9 cellular contexts compared by ENCODE assay signal in genomic region chr5:177350776-177351391, GRCh38. TPM values are rescaled to one million over a fixed set of nuclear protein-coding genes. Genes with fewer than 3 reads are reported as not detected.
DNase-seq lines count a peak whose midpoint lies in the region; ATAC-seq, FAIRE-seq and TF ChIP-seq lines count a peak whose summit lies in the region.
"Had no signal": no experiment of that assay in that cellular context is flagged by ENCODE, and none has a peak within 500 bp of the region (broad histone marks: within the 10 kb centered on the region; RNA-seq: fewer than 3 reads in every experiment).

No MANE protein-coding gene starts in this region.

- in situ Hi-C loops in transverse colon (cut with MboI; ENCODE audit: low pct_ligation_motif_present in 1 of 4, low pct_unique_long_range_greater_than_20kb in 1 of 4, low sequenced_read_pairs in 3 of 4) = no loop called here

- H3K27me3 ChIP-seq in AG04450 (ENCODE audit: control insufficient read depth, insufficient read depth, low read length) (peaks cover 2% of the 10 kb centered on the region), ascending aorta (no peaks in the 10 kb centered on the region), liver (ENCODE audit: control insufficient read depth in 4 of 4, insufficient read depth in 4 of 4, low read length in 3 of 4) (no peaks in the 10 kb centered on the region), transverse colon (no peaks in the 10 kb centered on the region)

- TF ChIP-seq CTCF in AG04450 (IDR thresholded peaks at IDR 0.05; ENCODE audit: low read depth, low read length) (no peak), ascending aorta (IDR thresholded peaks at IDR 0.05) (no peak), liver (IDR thresholded peaks at IDR 0.05; ENCODE audit: low read depth, low read length, missing input control) (no peak), transverse colon (IDR thresholded peaks at IDR 0.05) (no peak)

- no peak for TF ChIP-seq EP300 in transverse colon (IDR thresholded peaks at IDR 0.05; ENCODE audit: low read depth)

- H3K4me3 ChIP-seq in AG04450 (ENCODE audit: low read depth, low read length) (peak overlapping the region; percentile 100), ascending aorta (peak overlapping the region; percentile 68 to 71), liver (ENCODE audit: low read depth in 1 of 3, low read length in 3 of 3) (peak overlapping the region; percentile 75 to 99 (median 93)), transverse colon (peak overlapping the region; percentile 77 to 96 (median 82))

- DNase-seq in AG04450 (ENCODE audit: low read depth, low spot score) (no peak), ascending aorta (ENCODE audit: low spot score in 2 of 2) (no peak), transverse colon (no peak), putamen (ENCODE audit: low spot score) (no peak), H54 (ENCODE audit: insufficient read length, low spot score) (no peak), NCI-H2029 (lab: John Stamatoyannopoulos, UW) (no peak)

- H3K27ac ChIP-seq in AG04450 (ENCODE audit: low read depth, low read length) = peak overlapping the region; percentile 98
- peak overlapping the region; percentile 81 to 94 for H3K27ac ChIP-seq in ascending aorta
- peak overlapping the region; percentile 83 to 96 for H3K27ac ChIP-seq in liver (ENCODE audit: low read depth in 1 of 2, low read length in 2 of 2)
- peak overlapping the region; percentile 92 to 96 (median 94) for H3K27ac ChIP-seq in transverse colon

- H3K4me1 ChIP-seq in ascending aorta = peaks cover 7 to 24% of the 10 kb centered on the region in 2 donors
- H3K4me1 ChIP-seq in liver (ENCODE audit: control insufficient read depth in 4 of 4, insufficient read depth in 4 of 4, low read length in 3 of 4) = peaks cover 19 to 67% (median 55%) of the 10 kb centered on the region in 4 donors
- H3K4me1 ChIP-seq in transverse colon = peaks cover 17 to 37% (median 25%) of the 10 kb centered on the region in 4 donors

- ATAC-seq in HG02759 (IDR thresholded peaks at IDR 0.05; ENCODE audit: unreplicated experiment) = peak; percentile 17

- H3K9me3 ChIP-seq in AG04450 (ENCODE audit: control insufficient read depth, insufficient read depth, low read length) (no peaks in the 10 kb centered on the region), ascending aorta (no peaks in the 10 kb centered on the region), liver (ENCODE audit: control insufficient read depth in 4 of 4, low read length in 3 of 4) (no peaks in the 10 kb centered on the region), transverse colon (no peaks in the 10 kb centered on the region)

- TF ChIP-seq POLR2A in transverse colon (IDR thresholded peaks at IDR 0.05) (no peak), H54 (IDR thresholded peaks at IDR 0.05; ENCODE audit: low read depth, low read length) (no peak)

- intact Hi-C loops in ascending aorta (cut with DNase I) = loop anchor here (1.0 to 2.0 kb wide), 3 partner anchors 15 to 75 kb away; partner anchors contain the start of gene GRK6
- intact Hi-C loops in transverse colon (cut with DNase I; ENCODE audit: low total_unique reads) = no loop called here

- H3K9ac ChIP-seq in liver (ENCODE audit: low read depth in 1 of 2, low read length in 2 of 2) = peak overlapping the region; percentile 84 to 94

- FAIRE-seq in H54 (lab: Jason Lieb, UNC) = no peak

- 9% methylated on average over 19 of the region's 19 CpGs for WGBS in liver
- WGBS in transverse colon (ENCODE audit: low coverage in 1 of 2), 2 donors = 9% methylated on average over 19 of the region's 19 CpGs; no CpG with 5 or more reads in 1 of the 2 donors

- CTCF ChIA-PET in AG04450 (lab: Charles Lee) = interaction anchor here (0.9 to 3.0 kb wide), 8 partner anchors 9 to 236 kb away, joined by 3 to 10 read pairs (median 5); no protein-coding TSS in a partner anchor

- POLR2A ChIA-PET in AG04450 (lab: Yijun Ruan, JAX) = interaction anchor here (1.2 to 1.5 kb wide), 5 partner anchors 30 to 76 kb away, joined by 3 to 6 read pairs (median 5); partner anchors contain the start of gene GRK6

- H3K36me3 ChIP-seq in ascending aorta = peaks cover 3 to 14% of the 10 kb centered on the region in 2 donors
- H3K36me3 ChIP-seq in liver (ENCODE audit: control insufficient read depth in 4 of 4, insufficient read depth in 3 of 4, low read depth in 1 of 4, low read length in 3 of 4) = peaks cover 0 to 9% (median 1%) of the 10 kb centered on the region in 4 donors
- H3K36me3 ChIP-seq in transverse colon = peaks cover 0 to 9% (median 2%) of the 10 kb centered on the region in 4 donors

- no peak for TF ChIP-seq RAD21 in liver (IDR thresholded peaks at IDR 0.05)

TF ChIP-seq in liver, 16 proteins besides CTCF, POLR2A, EP300 and RAD21 (continues in another document):
- TF ChIP-seq FOXA2 (IDR thresholded peaks at IDR 0.05) (no peak), YY1 (IDR thresholded peaks at IDR 0.05) (no peak), HNF4G (IDR thresholded peaks at IDR 0.05) (no peak), TAF1 (conservative IDR thresholded peaks at IDR 0.05) (no peak), RXRA (IDR thresholded peaks at IDR 0.05) (no peak), REST (IDR thresholded peaks at IDR 0.05) (no peak), ZBTB33 (IDR thresholded peaks at IDR 0.05) (no peak), HNF4A (conservative IDR thresholded peaks at IDR 0.05) (no peak), GABPA (IDR thresholded peaks at IDR 0.05 in 1 of 2, conservative IDR thresholded peaks at IDR 0.05 in 1 of 2) (no peak), SP1 (IDR thresholded peaks at IDR 0.05) (no peak), FOXA1 (IDR thresholded peaks at IDR 0.05) (no peak), MAX (IDR thresholded peaks at IDR 0.05) (no peak)

RNA-seq across cellular contexts. Expression of gene LMAN2, which starts 0.6 kb away (rescaled TPM):
- polyA plus RNA-seq in AG04450 (2011; rRNA removed) (150 and 212 TPM in 2 replicates), liver (100 to 1,000 TPM; 243 to 449 TPM)
- 183 and 249 TPM in 2 replicates for polyA minus RNA-seq in AG04450 (2011; rRNA and poly(A)+ RNA removed)
- total RNA-seq in ascending aorta (229 TPM), liver (100 to 1,000 TPM; 279 to 478 TPM), transverse colon (100 to 1,000 TPM; 236 to 322 (median 293) TPM)

RNA-seq across cellular contexts. Expression of gene RGS14, which starts 6.8 kb away (rescaled TPM):
- polyA plus RNA-seq in AG04450 (2011; rRNA removed) (2.6 and 4.4 TPM in 2 replicates), liver (10 to 100 TPM; 30.7 to 35.8 TPM)
- 1.4 and 4.7 TPM in 2 replicates for polyA minus RNA-seq in AG04450 (2011; rRNA and poly(A)+ RNA removed)
- total RNA-seq in ascending aorta (4.5 TPM), liver (10 to 100 TPM; 10.2 to 53.8 TPM), transverse colon (10 to 100 TPM; 16.5 to 49.6 (median 24.4) TPM)

RNA-seq across cellular contexts. Expression of gene SLC34A1, which starts 33.4 kb away (rescaled TPM):
- polyA plus RNA-seq in AG04450 (2011; rRNA removed) (not detected in 2 replicates), liver (under 1 TPM; 0.33 to 0.60 TPM)
- polyA minus RNA-seq in AG04450 (2011; rRNA and poly(A)+ RNA removed) = not detected in 2 replicates
- total RNA-seq in ascending aorta (not detected), liver (1 to 10 TPM in 1 of 2 donors, under 1 TPM in 1; 0.23 to 1.0 TPM), transverse colon (under 1 TPM in 1 of 4 donors, not detected in 3; 0.55 TPM)
- total RNA-seq: myocyte had no signal

RNA-seq across cellular contexts. Expression of gene MXD3, which starts 39.2 kb away (rescaled TPM):
- 2.8 and 2.9 TPM in 2 replicates for polyA plus RNA-seq in AG04450 (2011; rRNA removed)
- 1.8 and 2.2 TPM in 2 replicates for polyA minus RNA-seq in AG04450 (2011; rRNA and poly(A)+ RNA removed)
- total RNA-seq in ascending aorta = 13.5 TPM
- total RNA-seq in liver = 10 to 100 TPM in 1 of 2 donors, 1 to 10 TPM in 1; 6.0 to 36.8 TPM
- polyA plus RNA-seq in liver = 1 to 10 TPM; 1.9 to 8.0 TPM
- 100 to 1,000 TPM in 1 of 4 donors, 10 to 100 TPM in 3; 10.8 to 257 (median 21.7) TPM for total RNA-seq in transverse colon

RNA-seq across cellular contexts. Expression of gene PRELID1, which starts 47.3 kb away (rescaled TPM):
- polyA plus RNA-seq in AG04450 (2011; rRNA removed) (135 and 158 TPM in 2 replicates), liver (100 to 1,000 TPM; 112 to 200 TPM)
- 84.1 and 108 TPM in 2 replicates for polyA minus RNA-seq in AG04450 (2011; rRNA and poly(A)+ RNA removed)
- total RNA-seq in ascending aorta (376 TPM), liver (10 to 100 TPM; 47.9 to 58.4 TPM), transverse colon (100 to 1,000 TPM in 3 of 4 donors, 10 to 100 TPM in 1; 52.1 to 192 (median 142) TPM)
